24 cellular contexts compared by ENCODE assay signal in genomic region chr12:55044135-55044534, GRCh38. TPM values are rescaled to one million over a fixed set of nuclear protein-coding genes. Genes with fewer than 3 reads are reported as not detected.
DNase-seq lines count a peak whose midpoint lies in the region; ATAC-seq, FAIRE-seq and TF ChIP-seq lines count a peak whose summit lies in the region.
"Had no signal": no experiment of that assay in that cellular context is flagged by ENCODE, and none has a peak within 500 bp of the region (broad histone marks: within the 10 kb centered on the region; RNA-seq: fewer than 3 reads in every experiment).

No MANE protein-coding gene starts in this region.

- H3K4me1 Mint-ChIP-seq in H9 = peaks cover 27 to 31% of the 10 kb centered on the region in 2 experiments

- no peak overlapping the region for H4K5ac ChIP-seq in H9 (ENCODE audit: insufficient read length, low read depth, low read length)
- H4K5ac ChIP-seq in H1 (ENCODE audit: insufficient read length, low read depth, low read length) = no peak overlapping the region

- H3K23ac ChIP-seq in H9 (ENCODE audit: insufficient read length, low read depth, low read length) (no peak overlapping the region), H1 (ENCODE audit: insufficient read length) (no peak overlapping the region)

- H3K23me2 ChIP-seq in H9 (ENCODE audit: insufficient read length, low read depth, low read length, poor library complexity, severe bottlenecking) (no peaks in the 10 kb centered on the region), H1 (ENCODE audit: low read depth, low read length) (no peaks in the 10 kb centered on the region)

- H3K14ac ChIP-seq in H9 (ENCODE audit: insufficient read depth, low read length) = no peak overlapping the region
- H3K14ac ChIP-seq in H1 (ENCODE audit: insufficient read length) = no peak overlapping the region

- no peak overlapping the region for H3K4ac ChIP-seq in H9 (ENCODE audit: low read depth, low read length)
- H3K4ac ChIP-seq in H1 (replicated peaks; ENCODE audit: insufficient read length, low read depth, low read length) = no peak overlapping the region

- peak; percentile 98 for FAIRE-seq in H1 (lab: Jason Lieb, UNC)
- FAIRE-seq: A549, D721Med, GM12892, GM19239 had no signal

- H3K9me3 ChIP-seq in H9 (ENCODE audit: control insufficient read depth, low read depth, low read length) (no peaks in the 10 kb centered on the region), H1 (ENCODE audit: insufficient read depth in 2 of 2, low read depth in 1 of 2, low read length in 1 of 2) (no peaks in the 10 kb centered on the region)
- H3K9me3 ChIP-seq: A549, BE2C, HAP-1 had no signal

- TF ChIP-seq CTCF in H9 (conservative IDR thresholded peaks at IDR 0.05) (no peak), H1 (IDR thresholded peaks at IDR 0.05; ENCODE audit: control extremely low read depth in 1 of 3, insufficient read depth in 1 of 3, low read depth in 1 of 3, low read length in 3 of 3) (no peak), GM13976 (IDR thresholded peaks at IDR 0.05; ENCODE audit: borderline replicate concordance, control extremely low read depth, extremely low read depth, insufficient read depth, missing control alignments) (no peak)

- no peak overlapping the region for H2BK20ac ChIP-seq in H9 (ENCODE audit: low read depth, low read length, poor library complexity, severe bottlenecking)
- no peak overlapping the region for H2BK20ac ChIP-seq in H1 (ENCODE audit: low read length)

- TF ChIP-seq POLR2A in H1 (IDR thresholded peaks at IDR 0.05; ENCODE audit: control extremely low read depth in 1 of 2, low read depth in 2 of 2, low read length in 2 of 2) = no peak

- no peak overlapping the region for H2AFZ ChIP-seq in H9 (ENCODE audit: low read length)
- no peak overlapping the region for H2AFZ ChIP-seq in H1 (ENCODE audit: low read length)

- H3K27ac Mint-ChIP-seq in H9 = peak overlapping the region in 2 of 3 experiments; percentile 27 to 58; a peak in 3 of 7 replicates
- H3K27ac Mint-ChIP-seq: CD8-positive, alpha-beta T cell; HFFc6; IgD-negative memory B cell had no signal

- H3K27me3 ChIP-seq in H9 (ENCODE audit: insufficient read depth, low read length) (no peaks in the 10 kb centered on the region), H1 (replicated peaks in 1 of 4; ENCODE audit: control insufficient read depth in 3 of 4, extremely low read depth in 1 of 4, insufficient read depth in 3 of 4, low read length in 3 of 4) (no peaks in the 10 kb centered on the region)
- H3K27me3 ChIP-seq: BE2C had no signal

- H3K4me3 ChIP-seq in H1 (ENCODE audit: extremely low read depth in 1 of 4, insufficient read depth in 2 of 4, low read depth in 3 of 4, low read length in 4 of 4) = no peak overlapping the region
- H3K4me3 ChIP-seq: A549, HAP-1 had no signal

- WGBS in H9 (ENCODE audit: extremely low coverage, insufficient read length, low lambda C conversion rate) = no CpG with 5 or more reads among the region's 6 CpGs
- WGBS in H1 (ENCODE audit: extremely low coverage in 1 of 2, insufficient coverage in 1 of 2, insufficient read length in 1 of 2, insufficient replicate concordance in 2 of 2, low coverage in 1 of 2, low lambda C conversion rate in 2 of 2, missing lambda C conversion rate in 1 of 2), 2 experiments = 36% methylated on average over 6 of the region's 6 CpGs; no CpG with 5 or more reads in 1 of the 2 experiments

- no peaks in the 10 kb centered on the region for H3K36me3 ChIP-seq in H1 (ENCODE audit: control insufficient read depth in 2 of 4, insufficient read depth in 4 of 4, low read length in 3 of 4)
- H3K36me3 ChIP-seq: BE2C, HAP-1 had no signal

- CTCF ChIA-PET in H1 (lab: Charles Lee; ENCODE audit: partially characterized antibody) = interaction anchor here (0.9 to 5.3 kb wide), 6 partner anchors 10 to 51 kb away, joined by 3 to 29 read pairs (median 12); no protein-coding TSS in a partner anchor

- H3K4me1 ChIP-seq in H9 (ENCODE audit: insufficient read depth, low read length) = peaks cover 4% of the 10 kb centered on the region; the same call in 1 of the 2 replicates
- H3K4me1 ChIP-seq in H1 (replicated peaks in 1 of 4; ENCODE audit: control insufficient read depth in 3 of 4, insufficient read depth in 4 of 4, low read length in 3 of 4) = peaks cover 0 to 7% (median 3%) of the 10 kb centered on the region in 4 experiments; a peak in 3 of 7 replicates
- H3K4me1 ChIP-seq: A549, BE2C, HAP-1 had no signal

- H3K9me3 Mint-ChIP-seq in H9 = no peaks in the 10 kb centered on the region; a peak in 1 of 5 replicates
- H3K9me3 Mint-ChIP-seq: CD8-positive, alpha-beta T cell; HFFc6; IgD-negative memory B cell had no signal

- H4K91ac ChIP-seq in H9 (ENCODE audit: insufficient read length, low read depth, low read length) = no peak overlapping the region
- H4K91ac ChIP-seq in H1 (replicated peaks; ENCODE audit: insufficient read length, low read length) = no peak overlapping the region

- H3K27ac ChIP-seq in H9 (ENCODE audit: insufficient read length, low read depth, low read length) = no peak overlapping the region
- no peak overlapping the region for H3K27ac ChIP-seq in H1 (ENCODE audit: low read depth, low read length)
- H3K27ac ChIP-seq: A549, C4-2B had no signal

- in situ Hi-C loops in GM13976 (cut with MboI; ENCODE audit: low sequenced_read_pairs, unreplicated experiment) = no loop called here

- H3K79me2 ChIP-seq in H9 (ENCODE audit: insufficient read depth, low read length) = no peaks in the 10 kb centered on the region
- H3K79me2 ChIP-seq in H1 (ENCODE audit: control insufficient read depth in 1 of 2, insufficient read depth in 2 of 2, low read length in 2 of 2) = no peaks in the 10 kb centered on the region

- POLR2A ChIA-PET in H1 (lab: Charles Lee; ENCODE audit: partially characterized antibody) = no interaction called here

- DNase-seq in H9 = peak; percentile 43
- no peak for DNase-seq in H1 (ENCODE audit: low read depth in 1 of 2, low spot score in 2 of 2)
- DNase-seq in iPS-NIHi11 (ENCODE audit: low spot score) = peak; percentile 45
- DNase-seq in GM13976 (ENCODE audit: low spot score) = no peak
- DNase-seq in central memory CD4-positive, alpha-beta T cell = no peak
- DNase-seq: BE2C; CD8-positive, alpha-beta T cell; COR-L47; DMS153; DMS79 treated with DMSO at 0.1 percent for 48 hours; EL; GDM1; HFFc6; KG1 had no signal

- H2BK12ac ChIP-seq in H9 (ENCODE audit: insufficient read length, low read depth, low read length) = no peak overlapping the region
- no peak overlapping the region for H2BK12ac ChIP-seq in H1 (ENCODE audit: low read depth, low read length)

- H2AK5ac ChIP-seq in H9 (ENCODE audit: insufficient read length, low read length) = no peak overlapping the region
- no peak overlapping the region for H2AK5ac ChIP-seq in H1 (ENCODE audit: low read depth, low read length)

- H3K9ac ChIP-seq in H9 (ENCODE audit: extremely low read depth, insufficient read length, low read length) = no peak overlapping the region
- no peak overlapping the region for H3K9ac ChIP-seq in H1 (replicated peaks in 1 of 4; ENCODE audit: extremely low read depth in 1 of 4, low read depth in 3 of 4, low read length in 3 of 4)

- no peak for TF ChIP-seq RAD21 in H1 (IDR thresholded peaks at IDR 0.05 in 1 of 2, conservative IDR thresholded peaks at IDR 0.05 in 1 of 2; ENCODE audit: low read depth in 2 of 2, low read length in 2 of 2)

- H2BK5ac ChIP-seq in H9 (ENCODE audit: insufficient read length, low read length) = no peak overlapping the region
- no peak overlapping the region for H2BK5ac ChIP-seq in H1 (ENCODE audit: low read depth, low read length)

- no peaks in the 10 kb centered on the region for H3K36me3 Mint-ChIP-seq in H9 (ENCODE audit: insufficient read depth in 1 of 3, low read depth in 3 of 3)
- H3K36me3 Mint-ChIP-seq: CD8-positive, alpha-beta T cell; IgD-negative memory B cell had no signal

- H4K20me1 ChIP-seq in H9 (ENCODE audit: control insufficient read depth, insufficient read depth, insufficient read length) = no peaks in the 10 kb centered on the region
- no peaks in the 10 kb centered on the region for H4K20me1 ChIP-seq in H1 (replicated peaks in 1 of 2; ENCODE audit: control insufficient read depth in 1 of 2, insufficient read depth in 2 of 2, low read length in 2 of 2)

- H3K56ac ChIP-seq in H9 (ENCODE audit: insufficient read length, low read depth, low read length) = no peak overlapping the region
- no peak overlapping the region for H3K56ac ChIP-seq in H1 (replicated peaks; ENCODE audit: insufficient read length, low read depth, low read length)

- H2BK120ac ChIP-seq in H9 (ENCODE audit: low read depth, low read length, poor library complexity, severe bottlenecking) = no peak overlapping the region
- no peak overlapping the region for H2BK120ac ChIP-seq in H1 (replicated peaks; ENCODE audit: low read depth, low read length)

- no peak overlapping the region for H3T11ph ChIP-seq in H9 (ENCODE audit: low read length)

- TF ChIP-seq EP300 in H1 (IDR thresholded peaks at IDR 0.05; ENCODE audit: borderline replicate concordance in 1 of 2, low read depth in 2 of 2, low read length in 2 of 2) = no peak

- no peak for ATAC-seq in HG02798 (IDR thresholded peaks at IDR 0.05; ENCODE audit: poor library complexity, unreplicated experiment)
- ATAC-seq: A549; CD8-positive, alpha-beta T cell had no signal

- H3K4me3 Mint-ChIP-seq in H9 = no peak overlapping the region
- H3K4me3 Mint-ChIP-seq: CD8-positive, alpha-beta T cell; HFFc6; IgD-negative memory B cell had no signal

- H3K4me2 ChIP-seq in H9 (ENCODE audit: insufficient read depth, insufficient read length, low read length) (peak overlapping the region; percentile 4), H1 (ENCODE audit: insufficient read depth in 1 of 2, low read depth in 2 of 2, low read length in 2 of 2) (peak overlapping the region; percentile 7 to 10; a peak in 2 of 4 replicates)
- H3K4me2 ChIP-seq: A549 had no signal

- H3K18ac ChIP-seq in H9 (ENCODE audit: insufficient read length, low read depth, low read length) (no peak overlapping the region), H1 (ENCODE audit: extremely low read depth, low read length) (no peak overlapping the region)

- peaks cover 16% of the 10 kb centered on the region for H3K27me3 Mint-ChIP-seq in H9 (ENCODE audit: low read depth)

- H3K79me1 ChIP-seq in H9 (ENCODE audit: insufficient read depth, low read depth, low read length, poor library complexity, severe bottlenecking) (no peaks in the 10 kb centered on the region), H1 (ENCODE audit: low read depth, low read length) (no peaks in the 10 kb centered on the region)

- no peak overlapping the region for H4K8ac ChIP-seq in H9 (replicated peaks; ENCODE audit: insufficient read length, low read depth, low read length)
- H4K8ac ChIP-seq in H1 (ENCODE audit: extremely low read depth, insufficient read depth, low read length) = no peak overlapping the region

- H2BK15ac ChIP-seq in H9 (ENCODE audit: low read depth, low read length) = no peak overlapping the region
- no peak overlapping the region for H2BK15ac ChIP-seq in H1 (ENCODE audit: low read length)

RNA-seq across cellular contexts. Expression of gene NEUROD4, which starts 24.4 kb away (rescaled TPM):
- total RNA-seq in H9 (2021) = not detected in 2 replicates
- not detected in 2 replicates for total RNA-seq in H1 (2021; fragmentation: NEBNext Ultra II Directional; extraction: Animal tissue kit (Norgen Biotek cat#: 25700))
- not detected in 2 replicates for polyA plus RNA-seq in H1 (2011; rRNA removed)
- not detected for polyA plus RNA-seq in H1 (2011; cell fraction: cytosol; rRNA removed)
- not detected for polyA plus RNA-seq in H1 (2011; cell fraction: nucleus; rRNA removed)
- polyA plus RNA-seq in H1 (2012, experiment 1 of 2) = not detected in 4 replicates
- polyA plus RNA-seq in H1 (2012, experiment 2 of 2) = not detected
- not detected for polyA plus RNA-seq in H1 (2013, experiment 1 of 2)
- not detected for polyA plus RNA-seq in H1 (2013, experiment 2 of 2)
- not detected in 2 replicates for polyA minus RNA-seq in H1 (2011; rRNA and poly(A)+ RNA removed)
- polyA minus RNA-seq in H1 (2011; cell fraction: cytosol; rRNA and poly(A)+ RNA removed) = not detected
- not detected for polyA minus RNA-seq in H1 (2011; cell fraction: nucleus; rRNA and poly(A)+ RNA removed)
- total RNA-seq: CD8-positive, alpha-beta T cell; HFFc6; HT1080 had no signal
- polyA plus RNA-seq: A549, AG04450, IgD-negative memory B cell had no signal

RNA-seq across cellular contexts. Expression of gene TESPA1, which starts 59.6 kb away (rescaled TPM):
- not detected in 2 replicates for total RNA-seq in H9 (2021)
- not detected in 2 replicates for total RNA-seq in H1 (2021; fragmentation: NEBNext Ultra II Directional; extraction: Animal tissue kit (Norgen Biotek cat#: 25700))
- not detected in 2 replicates for polyA plus RNA-seq in H1 (2011; rRNA removed)
- not detected for polyA plus RNA-seq in H1 (2011; cell fraction: cytosol; rRNA removed)
- polyA plus RNA-seq in H1 (2011; cell fraction: nucleus; rRNA removed) = 0.07 TPM
- not detected in 4 replicates for polyA plus RNA-seq in H1 (2012, experiment 1 of 2)
- not detected for polyA plus RNA-seq in H1 (2012, experiment 2 of 2)
- 0.10 TPM for polyA plus RNA-seq in H1 (2013, experiment 1 of 2)
- polyA plus RNA-seq in H1 (2013, experiment 2 of 2) = 0.07 TPM
- 0.19 TPM in 1 of 2 replicates, not detected in the other for polyA minus RNA-seq in H1 (2011; rRNA and poly(A)+ RNA removed)
- polyA minus RNA-seq in H1 (2011; cell fraction: cytosol; rRNA and poly(A)+ RNA removed) = not detected
- polyA minus RNA-seq in H1 (2011; cell fraction: nucleus; rRNA and poly(A)+ RNA removed) = not detected
- total RNA-seq: HFFc6 had no signal
- polyA plus RNA-seq: A549, AG04450 had no signal

Comparison
In these comparisons a context has a peak if more than half of its experiments do, and no peak if none do; other contexts are left out.
1. DNase-seq: peak in H9 (single experiment) and iPS-NIHi11 (single experiment); none in H1 (0 of 2), GM13976 (single experiment) and central memory CD4-positive, alpha-beta T cell (single experiment).